1 cellular context compared by ENCODE assay signal in genomic region chr19:21020298-21021227, GRCh38.
TF ChIP-seq lines count a peak whose summit lies in the region.

Gene ZNF430, plus strand, starts transcription at chr19:21020657. Its CDS starts 144 bp downstream, at chr19:21020801.

TF ChIP-seq in K562, 482 proteins besides CTCF, POLR2A, EP300 and RAD21 (continued from another document and continues in another):
- TF ChIP-seq NKRF (IDR thresholded peaks at IDR 0.05; ENCODE audit: borderline replicate concordance) = no peak; the same call in 1 of the 2 replicates
- TF ChIP-seq ZNF696 (CRISPR knock-in tag; conservative IDR thresholded peaks at IDR 0.05) = no peak
- no peak for TF ChIP-seq ZBTB8A (IDR thresholded peaks at IDR 0.05; ENCODE audit: partially characterized antibody)
- TF ChIP-seq TFAP4 (CRISPR knock-in tag; IDR thresholded peaks at IDR 0.05; ENCODE audit: borderline replicate concordance) = peak; percentile 93
- TF ChIP-seq HDAC1 (IDR thresholded peaks at IDR 0.05) = peak in 1 of 2 experiments; percentile 65; a peak in 1 of 4 replicates
- no peak for TF ChIP-seq ZNF639 (CRISPR knock-in tag; conservative IDR thresholded peaks at IDR 0.05 in 1 of 2, IDR thresholded peaks at IDR 0.05 in 1 of 2)
- no peak for TF ChIP-seq BRCA1 (IDR thresholded peaks at IDR 0.05)
- no peak for TF ChIP-seq BRCA1 (CRISPR knock-in tag; IDR thresholded peaks at IDR 0.05)
- TF ChIP-seq ELF1 (tag; IDR thresholded peaks at IDR 0.05) = peak; percentile 94
- TF ChIP-seq XRCC5 (IDR thresholded peaks at IDR 0.05; ENCODE audit: low read depth, low read length) = no peak
- TF ChIP-seq ETS1 (conservative IDR thresholded peaks at IDR 0.05; ENCODE audit: control insufficient read depth, low read depth, low read length) = no peak
- no peak for TF ChIP-seq ZNF766 (CRISPR knock-in tag; conservative IDR thresholded peaks at IDR 0.05)
- TF ChIP-seq FOSL1 (tag; conservative IDR thresholded peaks at IDR 0.05) = no peak
- no peak for TF ChIP-seq TBL1XR1 (IDR thresholded peaks at IDR 0.05; ENCODE audit: low read length in 2 of 2)
- no peak for TF ChIP-seq THRAP3 (IDR thresholded peaks at IDR 0.05; ENCODE audit: borderline replicate concordance)
- no peak for TF ChIP-seq E2F1 (CRISPR knock-in tag; IDR thresholded peaks at IDR 0.05)
- no peak for TF ChIP-seq RFX7 (CRISPR knock-in tag; IDR thresholded peaks at IDR 0.05)
- no peak for TF ChIP-seq ILK (tag; IDR thresholded peaks at IDR 0.05; ENCODE audit: borderline replicate concordance, low read depth)
- TF ChIP-seq MBD2 (IDR thresholded peaks at IDR 0.05; ENCODE audit: borderline replicate concordance, low read depth) = peak; percentile 92
- no peak for TF ChIP-seq THRB (CRISPR knock-in tag; conservative IDR thresholded peaks at IDR 0.05)
- TF ChIP-seq SIRT6 (IDR thresholded peaks at IDR 0.05; ENCODE audit: low read depth, low read length) = no peak
- no peak for TF ChIP-seq ZBTB1 (CRISPR knock-in tag; IDR thresholded peaks at IDR 0.05; ENCODE audit: borderline replicate concordance, low read depth)
- no peak for TF ChIP-seq ZNF785 (CRISPR knock-in tag; IDR thresholded peaks at IDR 0.05)
- peak; percentile 99 for TF ChIP-seq PKNOX1 (IDR thresholded peaks at IDR 0.05)
- no peak for TF ChIP-seq FOXJ2 (tag; IDR thresholded peaks at IDR 0.05)
- no peak for TF ChIP-seq DPF2 (IDR thresholded peaks at IDR 0.05)
- no peak for TF ChIP-seq NFIX (CRISPR knock-in tag; IDR thresholded peaks at IDR 0.05; ENCODE audit: low read depth)
- no peak for TF ChIP-seq ZNF395 (CRISPR knock-in tag; IDR thresholded peaks at IDR 0.05)
- no peak for TF ChIP-seq PREB (CRISPR knock-in tag; IDR thresholded peaks at IDR 0.05)
- TF ChIP-seq ZNF224 (CRISPR knock-in tag; IDR thresholded peaks at IDR 0.05) = no peak
- no peak for TF ChIP-seq E2F6 (IDR thresholded peaks at IDR 0.05; ENCODE audit: borderline replicate concordance in 1 of 2, extremely low read depth in 1 of 2, insufficient read depth in 1 of 2, insufficient read length in 1 of 2, low read depth in 1 of 2, low read length in 1 of 2, poor library complexity in 1 of 2, severe bottlenecking in 1 of 2)
- no peak for TF ChIP-seq ZMIZ1 (IDR thresholded peaks at IDR 0.05; ENCODE audit: low read depth in 2 of 2, low read length in 2 of 2)
- TF ChIP-seq TFE3 (CRISPR knock-in tag; IDR thresholded peaks at IDR 0.05) = no peak
- no peak for TF ChIP-seq ADNP (tag; IDR thresholded peaks at IDR 0.05)
- no peak for TF ChIP-seq MTA1 (IDR thresholded peaks at IDR 0.05; ENCODE audit: borderline replicate concordance)
- peak; percentile 88 for TF ChIP-seq PBX2 (CRISPR knock-in tag; IDR thresholded peaks at IDR 0.05; ENCODE audit: low read depth)
- peak; percentile 97 for TF ChIP-seq PBX2 (tag; conservative IDR thresholded peaks at IDR 0.05; ENCODE audit: low read depth)
- no peak for TF ChIP-seq CHD1 (IDR thresholded peaks at IDR 0.05; ENCODE audit: low read length)
- no peak for TF ChIP-seq KLF1 (tag; IDR thresholded peaks at IDR 0.05)
- TF ChIP-seq RBM15 (IDR thresholded peaks at IDR 0.05; ENCODE audit: insufficient read depth, low read length) = no peak
